16 cellular contexts compared by ENCODE assay signal in genomic region chr21:34592573-34592972, GRCh38. TPM values are rescaled to one million over a fixed set of nuclear protein-coding genes. Genes with fewer than 3 reads are reported as not detected.
A peak's percentile ranks its signal among the peaks of the same experiment; 100 is the strongest.
DNase-seq lines count a peak whose midpoint lies in the region; ATAC-seq and TF ChIP-seq lines count a peak whose summit lies in the region.
"Had no signal": no experiment of that assay in that cellular context is flagged by ENCODE, and none has a peak within 500 bp of the region (broad histone marks: within the 10 kb centered on the region; RNA-seq: fewer than 3 reads in every experiment).

No MANE protein-coding gene starts in this region.

- H3K9me3 ChIP-seq in adipocyte (ENCODE audit: control insufficient read depth, low read length), result no peaks in the 10 kb centered on the region
- H3K9me3 ChIP-seq in lung (ENCODE audit: control insufficient read depth in 2 of 2, insufficient read depth in 1 of 2, low read length in 1 of 2), result no peaks in the 10 kb centered on the region
- H3K9me3 ChIP-seq in smooth muscle cell (replicated peaks; ENCODE audit: low read depth), result no peaks in the 10 kb centered on the region
- H3K9me3 ChIP-seq: Caco-2, prostate gland had no signal

- no peak overlapping the region for H2AFZ ChIP-seq in smooth muscle cell (ENCODE audit: low read depth)

- no peak for TF ChIP-seq CTCF in dorsolateral prefrontal cortex (IDR thresholded peaks at IDR 0.05 in 54 of 56, conservative IDR thresholded peaks at IDR 0.05 in 2 of 56; ENCODE audit: low read depth in 1 of 56, partially characterized antibody in 56 of 56)
- no peak for TF ChIP-seq CTCF in lung (IDR thresholded peaks at IDR 0.05; ENCODE audit: control extremely low read depth, extremely low read depth)
- no peak for TF ChIP-seq CTCF in smooth muscle cell (IDR thresholded peaks at IDR 0.05; ENCODE audit: borderline replicate concordance, insufficient read depth, poor library complexity, severe bottlenecking)
- no peak for TF ChIP-seq CTCF in foreskin keratinocyte (conservative IDR thresholded peaks at IDR 0.05)

- intact Hi-C loops in dorsolateral prefrontal cortex (cut with DNase I), result loop anchor here in 1 of 2 donors (5.0 kb wide), 1 partner anchor 65 kb away; no protein-coding TSS in a partner anchor

- H3K9ac ChIP-seq in adipocyte (ENCODE audit: low read length), result peak overlapping the region; percentile 66
- no peak overlapping the region for H3K9ac ChIP-seq in smooth muscle cell (ENCODE audit: low read depth)

- no peaks in the 10 kb centered on the region for H3K79me2 ChIP-seq in smooth muscle cell (ENCODE audit: low read depth)

- H3K27ac ChIP-seq in dorsolateral prefrontal cortex (peak overlapping the region in 34 of 59 donors; percentile 1 to 67 (median 38)), lung (ENCODE audit: low read depth in 1 of 2, low read length in 1 of 2) (peak overlapping the region; percentile 64 to 75), smooth muscle cell (ENCODE audit: low read depth) (no peak overlapping the region), foreskin keratinocyte (no peak overlapping the region)
- H3K27ac ChIP-seq: prostate gland had no signal

- H3K36me3 ChIP-seq in adipocyte (ENCODE audit: control insufficient read depth, insufficient read depth, low read length, severe bottlenecking), result no peaks in the 10 kb centered on the region
- peaks cover 0 to 3% of the 10 kb centered on the region in 2 donors for H3K36me3 ChIP-seq in lung (ENCODE audit: control insufficient read depth in 2 of 2, insufficient read depth in 2 of 2, low read length in 2 of 2)
- H3K36me3 ChIP-seq in smooth muscle cell (ENCODE audit: low read depth), result no peaks in the 10 kb centered on the region
- H3K36me3 ChIP-seq: prostate gland had no signal

- H4K20me1 ChIP-seq in smooth muscle cell (ENCODE audit: low read depth), result no peaks in the 10 kb centered on the region

- H3K27me3 ChIP-seq in adipocyte (replicated peaks; ENCODE audit: control insufficient read depth, insufficient read depth, low read length) (no peaks in the 10 kb centered on the region), dorsolateral prefrontal cortex (no peaks in the 10 kb centered on the region), lung (ENCODE audit: control insufficient read depth, insufficient read depth) (no peaks in the 10 kb centered on the region), smooth muscle cell (ENCODE audit: low read depth) (no peaks in the 10 kb centered on the region), foreskin keratinocyte (no peaks in the 10 kb centered on the region)

- H3K4me1 ChIP-seq in adipocyte (ENCODE audit: control insufficient read depth, insufficient read depth, low read length) (peaks cover 36% of the 10 kb centered on the region), lung (ENCODE audit: control insufficient read depth in 2 of 2, insufficient read depth in 2 of 2, low read length in 2 of 2) (peaks cover 9 to 31% of the 10 kb centered on the region in 2 donors), smooth muscle cell (ENCODE audit: low read depth) (peaks cover 7% of the 10 kb centered on the region), foreskin keratinocyte (peaks cover under 1% of the 10 kb centered on the region)
- H3K4me1 ChIP-seq: prostate gland had no signal

- 45% methylated on average over 9 of the region's 9 CpGs for WGBS in lung, 2 donors
- 46% methylated on average over 9 of the region's 9 CpGs for WGBS in smooth muscle cell (ENCODE audit: low lambda C conversion rate)

- H3K4me2 ChIP-seq in smooth muscle cell, result peak overlapping the region; percentile 78

- ATAC-seq in lung (ENCODE audit: insufficient read depth, low FRiP score), result no peak
- no peak for ATAC-seq in foreskin keratinocyte
- no peak for ATAC-seq in GM21619 (IDR thresholded peaks at IDR 0.05; ENCODE audit: unreplicated experiment)
- ATAC-seq: naive thymus-derived CD4-positive, alpha-beta T cell had no signal

- DNase-seq in adipocyte (ENCODE audit: low read depth) (no peak), dorsolateral prefrontal cortex (no peak), lung (ENCODE audit: low spot score) (no peak), smooth muscle cell (lab: John Stamatoyannopoulos, UW; ENCODE audit: unreplicated experiment) (no peak), foreskin keratinocyte (no peak), DMS 273 treated with DMSO at 0.1 percent for 48 hours (lab: John Stamatoyannopoulos, UW) (no peak)
- no peak for DNase-seq in activated CD4-positive, alpha-beta T cell treated with anti-CD3 and anti-CD28 coated beads for 4 hours
- DNase-seq: activated CD4-positive, alpha-beta T cell treated with anti-CD3 and anti-CD28 coated beads, Interleukin-2, amount 50 U/mL, for 1 hour; activated naive CD4-positive, alpha-beta T cell treated with anti-CD3 and anti-CD28 coated beads for 36 hours; activated T-cell treated with anti-CD3 and anti-CD28 coated beads for 4 hours; Caco-2; naive thymus-derived CD4-positive, alpha-beta T cell; NCI-H1694 treated with DMSO at 0.1 percent for 48 hours; NCI-H446 had no signal

- H3K4me3 ChIP-seq in adipocyte (ENCODE audit: low read length) (peak overlapping the region; percentile 59), dorsolateral prefrontal cortex (peak overlapping the region in 24 of 59 donors; percentile 4 to 43 (median 22)), lung (no peak overlapping the region), smooth muscle cell (no peak overlapping the region)
- H3K4me3 ChIP-seq: prostate gland had no signal

- no peaks in the 10 kb centered on the region for H3F3A ChIP-seq in smooth muscle cell (ENCODE audit: low read depth)

RNA-seq across cellular contexts. Expression of gene RCAN1, which starts 22.3 kb away (rescaled TPM):
- total RNA-seq in dorsolateral prefrontal cortex (10 to 100 TPM; 37.2 to 79.7 (median 53.2) TPM), lung (10 to 100 TPM; 29.3 to 32.8 TPM), smooth muscle cell (153 and 155 TPM in 2 replicates), foreskin keratinocyte (19.2 and 22.0 TPM in 2 replicates)
- polyA plus RNA-seq in lung (10 to 100 TPM; 12.2 to 30.3 TPM), smooth muscle cell (77.3 and 96.3 TPM in 2 replicates), foreskin keratinocyte (13.6 and 13.8 TPM in 2 replicates)

Comparison
In these comparisons a context has a peak if more than half of its experiments do, and no peak if none do; other contexts are left out.
1. H3K27ac ChIP-seq: peak in dorsolateral prefrontal cortex (34 of 59) and lung (2 of 2); none in smooth muscle cell (single experiment) and foreskin keratinocyte (single experiment).